8 cellular contexts compared by ENCODE assay signal in genomic region chr5:141475625-141476131, GRCh38. TPM values are rescaled to one million over a fixed set of nuclear protein-coding genes. Genes with fewer than 3 reads are reported as not detected.
A peak's percentile ranks its signal among the peaks of the same experiment; 100 is the strongest.
DNase-seq lines count a peak whose midpoint lies in the region; ATAC-seq and FAIRE-seq lines count a peak whose summit lies in the region.

PCDHGC3 (plus strand) TSS chr5:141475966; CDS start chr5:141476117, 151 bp downstream.

- ATAC-seq in GM18502 (IDR thresholded peaks at IDR 0.05; ENCODE audit: poor library complexity, unreplicated experiment) = peak; percentile 98
- peak; percentile 99 for ATAC-seq in HG02885 (IDR thresholded peaks at IDR 0.05; ENCODE audit: poor library complexity, unreplicated experiment)

- DNase-seq in NCI-H1694 treated with DMSO at 0.1 percent for 48 hours (lab: John Stamatoyannopoulos, UW) (peak; percentile 84), UCSD-AML1 (lab: John Stamatoyannopoulos, UW; ENCODE audit: unreplicated experiment) (peak; percentile 81), dermis blood vessel endothelial cell (peak; percentile 96), left kidney (ENCODE audit: low read depth, low spot score) (peak; percentile 98)
- DNase-seq in stimulated activated CD4-positive, alpha-beta T cell treated with anti-CD3 and anti-CD28 coated beads, Interleukin-15, amount 100 ng/mL, for 48 hours (ENCODE audit: low read depth in 2 of 2) = peak; percentile 38 to 45

- FAIRE-seq in A204.1 (lab: Jason Lieb, UNC) = peak; percentile 91

RNA-seq across cellular contexts. Expression of gene PCDHGC3, which starts in this region (rescaled TPM):
- total RNA-seq in dermis blood vessel endothelial cell = 19.4 and 25.1 TPM in 2 replicates

Comparison
In these comparisons a context has a peak if more than half of its experiments do, and no peak if none do; other contexts are left out.
1. Peak in every context shown above with its lines: DNase-seq and ATAC-seq.
2. DNase-seq: peak in every context shown above with its lines; median percentile 98 in left kidney; 96 in dermis blood vessel endothelial cell; 84 in NCI-H1694 treated with DMSO at 0.1 percent for 48 hours; 81 in UCSD-AML1; 42 in stimulated activated CD4-positive, alpha-beta T cell treated with anti-CD3 and anti-CD28 coated beads, Interleukin-15, amount 100 ng/mL, for 48 hours.